Comparison of ENCODE assay signal across 32 cellular contexts in the genomic region with DNA sequence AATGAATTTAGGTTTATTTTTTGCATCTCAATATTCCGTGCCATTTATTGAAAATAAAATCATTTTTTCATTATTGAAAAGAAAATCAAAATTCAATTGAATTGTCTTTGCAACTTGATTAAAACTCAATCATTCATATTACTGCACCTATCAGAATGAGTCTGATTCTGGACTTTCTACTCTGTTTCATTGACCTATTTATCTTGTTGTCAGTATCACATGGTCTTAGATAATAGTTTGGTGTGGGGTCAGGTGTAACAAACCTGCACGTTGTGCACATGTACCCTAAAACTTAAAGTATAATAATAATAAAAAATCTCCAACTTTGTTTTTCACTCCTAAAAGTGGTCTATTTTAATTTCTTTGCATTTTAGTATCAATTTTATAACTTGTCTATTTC.
A peak's percentile ranks its signal among the peaks of the same experiment; 100 is the strongest.
DNase-seq lines count a peak whose midpoint lies in the region; ATAC-seq, FAIRE-seq and TF ChIP-seq lines count a peak whose summit lies in the region.
"Had no signal": no experiment of that assay in that cellular context is flagged by ENCODE, and none has a peak within 500 bp of the region (broad histone marks: within the 10 kb centered on the region; RNA-seq: fewer than 3 reads in every experiment).

No MANE protein-coding gene starts in this region.

- H3K27me3 ChIP-seq in right lobe of liver = no peaks in the 10 kb centered on the region
- no peaks in the 10 kb centered on the region for H3K27me3 ChIP-seq in HepG2 (ENCODE audit: control insufficient read depth in 1 of 2, insufficient read depth in 2 of 2, low read length in 2 of 2)
- H3K27me3 ChIP-seq: BE2C; BLaER1; BLaER1 treated with 17β-estradiol and CSF1 and Interleukin-3, amounts not matched to agents 10 nM and 100 nM had no signal

- no peaks in the 10 kb centered on the region for H3K79me2 ChIP-seq in HepG2 (ENCODE audit: insufficient read depth, low read length)

- H3K36me3 ChIP-seq in right lobe of liver (no peaks in the 10 kb centered on the region), HepG2 (replicated peaks in 1 of 2; ENCODE audit: control insufficient read depth in 1 of 2, insufficient read depth in 2 of 2, low read length in 2 of 2) (no peaks in the 10 kb centered on the region), kidney (ENCODE audit: control insufficient read depth in 1 of 2, insufficient read depth in 2 of 2, low read length in 2 of 2) (no peaks in the 10 kb centered on the region)
- H3K36me3 ChIP-seq: BE2C; BLaER1; BLaER1 treated with 17β-estradiol and CSF1 and Interleukin-3, amounts not matched to agents 10 nM and 100 nM had no signal

- TF ChIP-seq CTCF in right lobe of liver (IDR thresholded peaks at IDR 0.05) (no peak), HepG2 (CRISPR knock-in tag; IDR thresholded peaks at IDR 0.05) (no peak), kidney (IDR thresholded peaks at IDR 0.05; ENCODE audit: borderline replicate concordance, extremely low read depth, insufficient read depth) (no peak)

- H2AFZ ChIP-seq in HepG2 (ENCODE audit: low read length) = no peak overlapping the region

- CTCF ChIA-PET in HepG2 (lab: Yijun Ruan, JAX; ENCODE audit: low intra/inter-chr PET ratio, low total read pairs) = no interaction called here

- TF ChIP-seq POLR2A in right lobe of liver (IDR thresholded peaks at IDR 0.05) = no peak
- TF ChIP-seq POLR2A in HepG2 (IDR thresholded peaks at IDR 0.05; ENCODE audit: insufficient read depth in 1 of 2, low read depth in 2 of 2, low read length in 2 of 2) = no peak

- H3K4me1 ChIP-seq in right lobe of liver (no peaks in the 10 kb centered on the region), HepG2 (ENCODE audit: insufficient read depth, low read length) (no peaks in the 10 kb centered on the region), kidney (ENCODE audit: control insufficient read depth in 1 of 2, insufficient read depth in 1 of 2, low read depth in 1 of 2, low read length in 2 of 2) (no peaks in the 10 kb centered on the region)
- H3K4me1 ChIP-seq: A549; BE2C; BLaER1; BLaER1 treated with 17β-estradiol and CSF1 and Interleukin-3, amounts not matched to agents 10 nM and 100 nM; Caco-2 had no signal

- H3K27ac ChIP-seq in right lobe of liver (no peak overlapping the region), HepG2 (ENCODE audit: extremely low read length, insufficient read depth, low read length) (no peak overlapping the region), kidney (ENCODE audit: low read depth in 2 of 2, low read length in 2 of 2) (no peak overlapping the region)
- H3K27ac ChIP-seq: 22Rv1; A549; BLaER1; BLaER1 treated with 17β-estradiol and CSF1 and Interleukin-3, amounts not matched to agents 10 nM and 100 nM; C4-2B had no signal

- in situ Hi-C loops in HepG2 (cut with HindIII; ENCODE audit: extremely low pct_ligation_motif_present, low pct_unique_long_range_greater_than_20kb) = no loop called here

- 35% methylated on average over 2 of the region's 2 CpGs for WGBS in right lobe of liver (ENCODE audit: insufficient coverage, low coverage, low lambda C conversion rate, missing lambda C conversion rate)
- WGBS in HepG2 (ENCODE audit: low lambda C conversion rate) = 2% methylated on average over 2 of the region's 2 CpGs

- DNase-seq in right lobe of liver (no peak), HepG2 (ENCODE audit: low spot score) (no peak), kidney (no peak), left lobe of liver (ENCODE audit: low spot score) (no peak), NOMO-1 (lab: John Stamatoyannopoulos, UW; ENCODE audit: unreplicated experiment in 2 of 2) (no peak), NCI-H446 (lab: John Stamatoyannopoulos, UW) (no peak)
- DNase-seq: 8988T; ACHN; AML-193; BE2C; C1 segment of cervical spinal cord; Caco-2; Calu3; CD4-positive, alpha-beta memory T cell; CD4-positive, alpha-beta T cell; CD4-positive, CD25-positive, alpha-beta regulatory T cell; CD8-positive, alpha-beta memory T cell; CD8-positive, alpha-beta T cell; COR-L47; DMS 273 treated with DMSO at 0.1 percent for 48 hours; DMS153; DMS53; DMS79; DMS79 treated with DMSO at 0.1 percent for 48 hours; DND-41; EL had no signal

- POLR2A ChIA-PET in HepG2 (lab: Yijun Ruan, JAX) = no interaction called here

- FAIRE-seq in HepG2 (lab: Jason Lieb, UNC) (no peak), kidney (lab: Jason Lieb, UNC) (peak; percentile 84)
- FAIRE-seq: D721Med had no signal

- no peak overlapping the region for H3K4me2 ChIP-seq in HepG2 (ENCODE audit: low read depth, low read length)
- H3K4me2 ChIP-seq: A549; BLaER1; BLaER1 treated with 17β-estradiol and CSF1 and Interleukin-3, amounts not matched to agents 10 nM and 100 nM had no signal

- H3K9ac ChIP-seq in HepG2 (ENCODE audit: insufficient read depth, low read depth, low read length) (no peak overlapping the region), kidney (ENCODE audit: low read length in 2 of 2) (no peak overlapping the region)
- H3K9ac ChIP-seq: BLaER1; BLaER1 treated with 17β-estradiol and CSF1 and Interleukin-3, amounts not matched to agents 10 nM and 100 nM had no signal

- no peak overlapping the region for H3K4me3 ChIP-seq in right lobe of liver
- no peak overlapping the region for H3K4me3 ChIP-seq in HepG2 (replicated peaks in 1 of 3; ENCODE audit: insufficient read depth in 1 of 3, low read depth in 2 of 3, low read length in 3 of 3)
- H3K4me3 ChIP-seq in kidney (ENCODE audit: low read length in 2 of 2) = no peak overlapping the region
- H3K4me3 ChIP-seq: A549; BLaER1; BLaER1 treated with 17β-estradiol and CSF1 and Interleukin-3, amounts not matched to agents 10 nM and 100 nM had no signal

- intact Hi-C loops in right lobe of liver (cut with DNase I) (no loop called here), HepG2 (cut with micrococcal nuclease; ENCODE audit: unreplicated experiment) (no loop called here), kidney (cut with DNase I) (no loop called here)

- peak in 3 of 4 donors; percentile 49 to 72 (median 70) for ATAC-seq in right lobe of liver
- ATAC-seq in HepG2 = no peak
- peak; percentile 64 for ATAC-seq in left lobe of liver
- ATAC-seq: A549; CD8-positive, alpha-beta T cell had no signal

- no peak for TF ChIP-seq RAD21 in HepG2 (CRISPR knock-in tag; IDR thresholded peaks at IDR 0.05)

- BruUV-seq in HepG2 (replicated peaks; lab: Mats Ljungman, UMichigan) = no TSS peak

- H3K9me3 ChIP-seq in right lobe of liver (no peaks in the 10 kb centered on the region), HepG2 (ENCODE audit: low read length) (no peaks in the 10 kb centered on the region), kidney (ENCODE audit: control insufficient read depth in 1 of 2, low read length in 2 of 2) (no peaks in the 10 kb centered on the region)
- H3K9me3 ChIP-seq: A549; BE2C; BLaER1; BLaER1 treated with 17β-estradiol and CSF1 and Interleukin-3, amounts not matched to agents 10 nM and 100 nM; Caco-2 had no signal

- no peaks in the 10 kb centered on the region for H4K20me1 ChIP-seq in HepG2 (ENCODE audit: insufficient read depth, low read length)
- H4K20me1 ChIP-seq: BLaER1; BLaER1 treated with 17β-estradiol and CSF1 and Interleukin-3, amounts not matched to agents 10 nM and 100 nM had no signal

- TF ChIP-seq EP300 in HepG2 (IDR thresholded peaks at IDR 0.05; ENCODE audit: low read depth in 2 of 2, low read length in 2 of 2) (no peak), HepG2 (CRISPR knock-in tag; IDR thresholded peaks at IDR 0.05; ENCODE audit: borderline replicate concordance) (no peak)

TF ChIP-seq in HepG2, 621 proteins besides CTCF, POLR2A, EP300 and RAD21 (continues in another document):
- TF ChIP-seq SIX1 (CRISPR knock-in tag; IDR thresholded peaks at IDR 0.05; ENCODE audit: borderline replicate concordance) (no peak), EED (CRISPR knock-in tag; IDR thresholded peaks at IDR 0.05) (no peak), ZNF615 (CRISPR knock-in tag; IDR thresholded peaks at IDR 0.05; ENCODE audit: borderline replicate concordance) (no peak), FOXA3 (CRISPR knock-in tag; IDR thresholded peaks at IDR 0.05) (no peak), RNF2 (conservative IDR thresholded peaks at IDR 0.05; ENCODE audit: low read depth) (no peak), ZNF720 (CRISPR knock-in tag; IDR thresholded peaks at IDR 0.05) (no peak), SRY (CRISPR knock-in tag; IDR thresholded peaks at IDR 0.05) (no peak)
- TF ChIP-seq, protein P1, sequence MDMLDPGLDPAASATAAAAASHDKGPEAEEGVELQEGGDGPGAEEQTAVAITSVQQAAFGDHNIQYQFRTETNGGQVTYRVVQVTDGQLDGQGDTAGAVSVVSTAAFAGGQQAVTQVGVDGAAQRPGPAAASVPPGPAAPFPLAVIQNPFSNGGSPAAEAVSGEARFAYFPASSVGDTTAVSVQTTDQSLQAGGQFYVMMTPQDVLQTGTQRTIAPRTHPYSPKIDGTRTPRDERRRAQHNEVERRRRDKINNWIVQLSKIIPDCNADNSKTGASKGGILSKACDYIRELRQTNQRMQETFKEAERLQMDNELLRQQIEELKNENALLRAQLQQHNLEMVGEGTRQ (IDR thresholded peaks at IDR 0.05; ENCODE audit: low read depth, low read length) = no peak
- TF ChIP-seq, protein P1 (CRISPR knock-in tag; IDR thresholded peaks at IDR 0.05; ENCODE audit: borderline replicate concordance) = no peak
